Comparison of ENCODE assay signal across 8 cellular contexts in the genomic region with DNA sequence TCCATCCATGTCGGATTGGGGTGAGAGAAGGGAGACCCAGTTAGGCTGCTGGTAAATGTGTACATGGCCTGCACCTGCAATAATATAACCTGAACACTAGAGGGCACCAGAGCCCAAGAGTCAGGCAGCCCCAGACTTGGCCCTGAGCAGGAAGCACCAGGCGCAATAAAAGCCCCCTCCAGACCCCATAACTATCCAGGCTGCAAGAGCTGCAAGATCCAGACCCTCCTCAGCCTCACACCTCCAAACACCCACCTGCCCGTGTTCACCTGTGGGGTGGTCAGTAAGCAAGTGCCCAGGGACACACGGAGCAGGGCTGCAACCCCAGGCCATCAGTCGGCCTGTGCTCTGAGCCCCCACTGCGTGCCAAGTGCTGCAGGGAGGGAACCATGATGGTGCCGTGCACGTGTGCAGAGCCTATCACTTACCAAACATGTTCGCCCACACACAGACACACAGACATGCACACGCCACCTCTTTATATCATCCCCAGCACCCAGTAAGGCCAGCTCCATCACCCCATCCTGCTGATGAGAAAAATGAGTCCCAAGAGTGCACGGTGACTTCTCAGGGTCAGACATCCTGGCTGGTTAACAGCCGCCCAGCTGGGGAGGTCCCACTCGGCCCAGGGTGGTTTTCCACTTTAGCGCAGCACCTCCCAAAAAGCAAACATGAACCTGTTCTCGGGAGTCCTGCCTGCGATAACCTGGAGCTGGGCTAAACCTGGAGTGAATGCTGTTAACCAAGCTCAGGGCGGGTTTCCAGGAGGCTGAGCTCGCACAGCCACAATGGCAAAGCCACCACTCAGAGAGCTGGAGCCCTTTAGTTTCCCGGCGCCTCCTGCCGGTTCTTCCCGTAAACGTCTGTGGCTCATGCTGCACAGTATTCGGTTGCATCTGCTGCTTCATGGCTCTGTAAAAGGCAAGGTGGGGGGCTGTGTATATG.
DNase-seq lines count a peak whose midpoint lies in the region; ATAC-seq and TF ChIP-seq lines count a peak whose summit lies in the region.

No MANE protein-coding gene starts in this region.

- no peak overlapping the region for H3K4me2 ChIP-seq in SK-N-SH

- DNase-seq in DMS153 (lab: John Stamatoyannopoulos, UW) (peak; percentile 85), NAMALWA (ENCODE audit: low spot score) (peak; percentile 69), SK-N-SH (peak; percentile 88), adipocyte (ENCODE audit: low read depth) (peak; percentile 75), right atrium auricular region (ENCODE audit: low spot score) (no peak), gastrocnemius medialis (no peak), cortex of kidney (lab: John Stamatoyannopoulos, UW) (no peak)

- TF ChIP-seq CTCF in SK-N-SH (IDR thresholded peaks at IDR 0.05) (peak; percentile 99), right atrium auricular region (IDR thresholded peaks at IDR 0.05) (peak; percentile 72 to 86), gastrocnemius medialis (IDR thresholded peaks at IDR 0.05 in 4 of 5, conservative IDR thresholded peaks at IDR 0.05 in 1 of 5) (peak; percentile 30 to 64 (median 45))

- H3K27me3 ChIP-seq in SK-N-SH (ENCODE audit: insufficient read depth) (no peaks in the 10 kb centered on the region), adipocyte (replicated peaks; ENCODE audit: control insufficient read depth, insufficient read depth, low read length) (no peaks in the 10 kb centered on the region), right atrium auricular region (no peaks in the 10 kb centered on the region), gastrocnemius medialis (no peaks in the 10 kb centered on the region)

- POLR2A ChIA-PET in SK-N-SH (lab: Yijun Ruan, JAX): no interaction called here

- peak; percentile 80 for ATAC-seq in GM21723 (IDR thresholded peaks at IDR 0.05; ENCODE audit: unreplicated experiment)
- no peak for ATAC-seq in gastrocnemius medialis

- H3K9me3 ChIP-seq in SK-N-SH (no peaks in the 10 kb centered on the region), adipocyte (ENCODE audit: control insufficient read depth, low read length) (no peaks in the 10 kb centered on the region), right atrium auricular region (no peaks in the 10 kb centered on the region), gastrocnemius medialis (no peaks in the 10 kb centered on the region)

- CTCF ChIA-PET in SK-N-SH (lab: Yijun Ruan, JAX): interaction anchor here (0.6 to 6.2 kb wide), 82 partner anchors 8 to 1931 kb away, joined by 3 to 317 read pairs (median 5); a partner anchor contains a TSS

- H3F3A ChIP-seq in SK-N-SH (replicated peaks; ENCODE audit: insufficient read depth): no peaks in the 10 kb centered on the region

- in situ Hi-C loops in gastrocnemius medialis (cut with MboI; ENCODE audit: low sequenced_read_pairs in 4 of 4): loop anchor here in 1 of 4 donors (25.0 kb wide), 2 partner anchors 102 to 602 kb away; a partner anchor contains a TSS

- no peaks in the 10 kb centered on the region for H3K9me2 ChIP-seq in SK-N-SH

- TF ChIP-seq POLR2A in gastrocnemius medialis (IDR thresholded peaks at IDR 0.05): no peak

- H3K9ac ChIP-seq in SK-N-SH: no peak overlapping the region
- H3K9ac ChIP-seq in adipocyte (ENCODE audit: low read length): no peak overlapping the region

- no peak overlapping the region for H2AFZ ChIP-seq in SK-N-SH (ENCODE audit: low read depth)

- TF ChIP-seq EP300 in SK-N-SH (IDR thresholded peaks at IDR 0.05; ENCODE audit: borderline replicate concordance in 1 of 2, low read depth in 1 of 2, low read length in 1 of 2): no peak

- intact Hi-C loops in gastrocnemius medialis (cut with DNase I; ENCODE audit: low total_unique reads): no loop called here

- H3K27ac ChIP-seq in SK-N-SH (ENCODE audit: low read depth in 2 of 2, low read length in 1 of 2) (no peak overlapping the region), right atrium auricular region (no peak overlapping the region), gastrocnemius medialis (no peak overlapping the region)

- H3K4me1 ChIP-seq in SK-N-SH (ENCODE audit: control insufficient read depth in 1 of 2, insufficient read depth in 2 of 2, low read depth in 1 of 2, low read length in 1 of 2): no peaks in the 10 kb centered on the region
- no peaks in the 10 kb centered on the region for H3K4me1 ChIP-seq in adipocyte (ENCODE audit: control insufficient read depth, insufficient read depth, low read length)
- H3K4me1 ChIP-seq in right atrium auricular region: no peaks in the 10 kb centered on the region
- no peaks in the 10 kb centered on the region for H3K4me1 ChIP-seq in gastrocnemius medialis

- TF ChIP-seq RAD21 in SK-N-SH (IDR thresholded peaks at IDR 0.05; ENCODE audit: low read length): peak; percentile 98

- H4K20me1 ChIP-seq in SK-N-SH (ENCODE audit: insufficient read depth): no peaks in the 10 kb centered on the region

- peaks cover 26% of the 10 kb centered on the region for H3K79me2 ChIP-seq in SK-N-SH (ENCODE audit: insufficient read depth)

- 55% methylated on average over 21 of the region's 24 CpGs for WGBS in SK-N-SH (ENCODE audit: low lambda C conversion rate)

- peak overlapping the region in 1 of 2 experiments; percentile 20; a peak in 1 of 4 replicates for H3K4me3 ChIP-seq in SK-N-SH (ENCODE audit: low read depth in 2 of 2, low read length in 1 of 2)
- no peak overlapping the region for H3K4me3 ChIP-seq in adipocyte (ENCODE audit: low read length)
- H3K4me3 ChIP-seq in right atrium auricular region: no peak overlapping the region
- no peak overlapping the region for H3K4me3 ChIP-seq in gastrocnemius medialis

- H3K36me3 ChIP-seq in SK-N-SH (replicated peaks in 1 of 2; ENCODE audit: control insufficient read depth in 1 of 2, insufficient read depth in 2 of 2, low read length in 1 of 2): no peaks in the 10 kb centered on the region
- no peaks in the 10 kb centered on the region for H3K36me3 ChIP-seq in adipocyte (ENCODE audit: control insufficient read depth, insufficient read depth, low read length, severe bottlenecking)
- H3K36me3 ChIP-seq in right atrium auricular region: no peaks in the 10 kb centered on the region
- H3K36me3 ChIP-seq in gastrocnemius medialis: no peaks in the 10 kb centered on the region

TF ChIP-seq in SK-N-SH, 30 proteins besides CTCF, POLR2A, EP300 and RAD21:
- TF ChIP-seq, protein P1, sequence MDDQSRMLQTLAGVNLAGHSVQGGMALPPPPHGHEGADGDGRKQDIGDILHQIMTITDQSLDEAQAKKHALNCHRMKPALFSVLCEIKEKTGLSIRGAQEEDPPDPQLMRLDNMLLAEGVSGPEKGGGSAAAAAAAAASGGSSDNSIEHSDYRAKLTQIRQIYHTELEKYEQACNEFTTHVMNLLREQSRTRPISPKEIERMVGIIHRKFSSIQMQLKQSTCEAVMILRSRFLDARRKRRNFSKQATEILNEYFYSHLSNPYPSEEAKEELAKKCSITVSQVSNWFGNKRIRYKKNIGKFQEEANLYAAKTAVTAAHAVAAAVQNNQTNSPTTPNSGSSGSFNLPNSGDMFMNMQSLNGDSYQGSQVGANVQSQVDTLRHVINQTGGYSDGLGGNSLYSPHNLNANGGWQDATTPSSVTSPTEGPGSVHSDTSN (IDR thresholded peaks at IDR 0.05): no peak
- TF ChIP-seq SMC3 (IDR thresholded peaks at IDR 0.05; ENCODE audit: low read depth, low read length): peak; percentile 88
- TF ChIP-seq, protein P2, sequence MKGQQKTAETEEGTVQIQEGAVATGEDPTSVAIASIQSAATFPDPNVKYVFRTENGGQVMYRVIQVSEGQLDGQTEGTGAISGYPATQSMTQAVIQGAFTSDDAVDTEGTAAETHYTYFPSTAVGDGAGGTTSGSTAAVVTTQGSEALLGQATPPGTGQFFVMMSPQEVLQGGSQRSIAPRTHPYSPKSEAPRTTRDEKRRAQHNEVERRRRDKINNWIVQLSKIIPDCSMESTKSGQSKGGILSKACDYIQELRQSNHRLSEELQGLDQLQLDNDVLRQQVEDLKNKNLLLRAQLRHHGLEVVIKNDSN (IDR thresholded peaks at IDR 0.05; ENCODE audit: borderline replicate concordance, low read depth): no peak
- TF ChIP-seq RXRA (IDR thresholded peaks at IDR 0.05; ENCODE audit: borderline replicate concordance, low read depth): no peak
- TF ChIP-seq NRF1 (IDR thresholded peaks at IDR 0.05; ENCODE audit: low read depth, low read length): no peak
- TF ChIP-seq, protein P3, sequence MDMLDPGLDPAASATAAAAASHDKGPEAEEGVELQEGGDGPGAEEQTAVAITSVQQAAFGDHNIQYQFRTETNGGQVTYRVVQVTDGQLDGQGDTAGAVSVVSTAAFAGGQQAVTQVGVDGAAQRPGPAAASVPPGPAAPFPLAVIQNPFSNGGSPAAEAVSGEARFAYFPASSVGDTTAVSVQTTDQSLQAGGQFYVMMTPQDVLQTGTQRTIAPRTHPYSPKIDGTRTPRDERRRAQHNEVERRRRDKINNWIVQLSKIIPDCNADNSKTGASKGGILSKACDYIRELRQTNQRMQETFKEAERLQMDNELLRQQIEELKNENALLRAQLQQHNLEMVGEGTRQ (IDR thresholded peaks at IDR 0.05; ENCODE audit: borderline replicate concordance, low read depth, low read length): no peak
- TF ChIP-seq, protein P4, sequence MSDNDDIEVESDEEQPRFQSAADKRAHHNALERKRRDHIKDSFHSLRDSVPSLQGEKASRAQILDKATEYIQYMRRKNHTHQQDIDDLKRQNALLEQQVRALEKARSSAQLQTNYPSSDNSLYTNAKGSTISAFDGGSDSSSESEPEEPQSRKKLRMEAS (IDR thresholded peaks at IDR 0.05; ENCODE audit: low read depth): no peak
- TF ChIP-seq POLR2AphosphoS5 (IDR thresholded peaks at IDR 0.05; ENCODE audit: low read depth, low read length): no peak
- TF ChIP-seq FOXJ3 (CRISPR knock-in tag; IDR thresholded peaks at IDR 0.05): no peak

Comparison
In these comparisons a context has a peak if more than half of its experiments do, and no peak if none do; other contexts are left out.
1. DNase-seq: peak in DMS153 (single experiment), NAMALWA (single experiment), SK-N-SH (single experiment) and adipocyte (single experiment); none in right atrium auricular region (single experiment), gastrocnemius medialis (0 of 2) and cortex of kidney (single experiment).
2. CTCF ChIP-seq: peak in every context shown above with its lines; median percentile 99 in SK-N-SH; 79 in right atrium auricular region; 45 in gastrocnemius medialis.